21 cellular contexts compared by ENCODE assay signal in the genomic region with DNA sequence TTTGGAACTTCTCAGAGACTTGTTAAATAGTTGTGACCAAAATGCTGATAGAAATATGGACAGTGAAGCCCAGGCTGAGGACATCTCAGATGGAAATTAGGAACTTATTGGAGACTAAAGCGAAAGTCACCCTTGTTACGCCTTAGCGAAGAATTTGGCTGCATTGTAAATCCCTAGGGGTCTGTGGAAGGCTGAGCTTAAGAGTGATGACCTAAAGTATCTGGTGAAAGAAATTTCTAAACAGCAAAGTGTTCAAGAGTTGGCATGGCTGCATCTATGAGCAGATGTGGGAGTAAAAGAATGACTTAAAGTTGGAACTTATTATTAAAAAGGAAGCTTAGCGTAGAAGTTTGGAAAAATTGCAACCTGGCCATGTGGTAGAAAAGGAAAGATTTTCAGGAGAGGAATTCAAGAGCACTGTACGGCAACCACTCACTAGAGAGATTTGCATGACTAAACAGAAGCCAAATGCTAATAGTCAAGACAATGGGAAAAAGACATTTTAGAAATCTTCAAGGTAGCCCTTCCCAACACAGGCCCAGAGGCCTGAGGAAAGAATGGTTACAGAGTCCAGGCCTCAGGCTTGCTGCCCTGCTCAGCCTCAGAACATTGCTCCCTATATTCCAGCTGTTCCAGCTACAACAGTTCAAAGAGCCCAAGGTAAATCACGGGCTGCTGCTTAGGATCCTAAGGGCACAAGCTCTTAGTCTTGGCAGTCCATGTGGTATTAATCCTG.
DNase-seq lines count a peak whose midpoint lies in the region; ATAC-seq, FAIRE-seq and TF ChIP-seq lines count a peak whose summit lies in the region.
"Had no signal": no experiment of that assay in that cellular context is flagged by ENCODE, and none has a peak within 500 bp of the region (broad histone marks: within the 10 kb centered on the region; RNA-seq: fewer than 3 reads in every experiment).

No MANE protein-coding gene starts in this region.

- H3K23me2 ChIP-seq in H1 (ENCODE audit: low read depth, low read length) = no peaks in the 10 kb centered on the region

- H3K4me3 Mint-ChIP-seq in neural progenitor cell = no peak overlapping the region
- H3K4me3 Mint-ChIP-seq: CD4-positive, CD25-positive, alpha-beta regulatory T cell; IgD-negative memory B cell had no signal

- 76% methylated on average over 6 of the region's 6 CpGs; no CpG with 5 or more reads in 1 of the 2 experiments for WGBS in H1 (ENCODE audit: extremely low coverage in 1 of 2, insufficient coverage in 1 of 2, insufficient read length in 1 of 2, insufficient replicate concordance in 2 of 2, low coverage in 1 of 2, low lambda C conversion rate in 2 of 2, missing lambda C conversion rate in 1 of 2), 2 experiments

- H3K4me1 Mint-ChIP-seq in neural progenitor cell = no peaks in the 10 kb centered on the region
- H3K4me1 Mint-ChIP-seq: CD4-positive, CD25-positive, alpha-beta regulatory T cell had no signal

- H3K36me3 ChIP-seq in HAP-1 (replicated peaks) (no peaks in the 10 kb centered on the region), H1 (ENCODE audit: control insufficient read depth in 2 of 4, insufficient read depth in 4 of 4, low read length in 3 of 4) (no peaks in the 10 kb centered on the region), neural progenitor cell (no peaks in the 10 kb centered on the region)

- FAIRE-seq in H1 (lab: Jason Lieb, UNC) = peak; percentile 39
- FAIRE-seq: GM12878, RCC 7860 had no signal

- no peaks in the 10 kb centered on the region for H3K79me1 ChIP-seq in H1 (ENCODE audit: low read depth, low read length)

- H3K27ac Mint-ChIP-seq in neural progenitor cell = no peak overlapping the region
- H3K27ac Mint-ChIP-seq: CD4-positive, CD25-positive, alpha-beta regulatory T cell; IgD-negative memory B cell had no signal

- no peaks in the 10 kb centered on the region for H3K79me2 ChIP-seq in H1 (ENCODE audit: control insufficient read depth in 1 of 2, insufficient read depth in 2 of 2, low read length in 2 of 2)
- H3K79me2 ChIP-seq in neural progenitor cell (ENCODE audit: low read depth) = no peaks in the 10 kb centered on the region

- H3K4me1 ChIP-seq in HAP-1 (no peaks in the 10 kb centered on the region; the same call in 1 of the 2 replicates), H1 (replicated peaks in 1 of 4; ENCODE audit: control insufficient read depth in 3 of 4, insufficient read depth in 4 of 4, low read length in 3 of 4) (peaks cover 0 to 4% (median 4%) of the 10 kb centered on the region in 4 experiments; a peak in 5 of 7 replicates), neural progenitor cell (no peaks in the 10 kb centered on the region)

- no peaks in the 10 kb centered on the region for H3K9me3 Mint-ChIP-seq in neural progenitor cell
- H3K9me3 Mint-ChIP-seq: CD4-positive, CD25-positive, alpha-beta regulatory T cell; IgD-negative memory B cell had no signal

- H2AFZ ChIP-seq in H1 (ENCODE audit: low read length) (no peak overlapping the region), neural progenitor cell (replicated peaks) (peak overlapping the region; percentile 42)
- H2AFZ ChIP-seq: GM23248 had no signal

- H3K36me3 Mint-ChIP-seq in neural progenitor cell = no peaks in the 10 kb centered on the region
- H3K36me3 Mint-ChIP-seq: CD4-positive, CD25-positive, alpha-beta regulatory T cell had no signal

- H2BK12ac ChIP-seq in H1 (ENCODE audit: low read depth, low read length) = peak overlapping the region; percentile 91

- H3K4ac ChIP-seq in H1 (replicated peaks; ENCODE audit: insufficient read length, low read depth, low read length) = no peak overlapping the region

- CTCF ChIA-PET in H1 (lab: Charles Lee; ENCODE audit: partially characterized antibody) = interaction anchor here (0.9 to 1.2 kb wide), 2 partner anchors 20 to 36 kb away, joined by 3 read pairs; no protein-coding TSS in a partner anchor

- H3K18ac ChIP-seq in H1 (ENCODE audit: extremely low read depth, low read length) = peak overlapping the region; percentile 24

- no peak for TF ChIP-seq POLR2A in H1 (IDR thresholded peaks at IDR 0.05; ENCODE audit: control extremely low read depth in 1 of 2, low read depth in 2 of 2, low read length in 2 of 2)

- H3K27ac ChIP-seq in H1 (ENCODE audit: low read depth, low read length) (no peak overlapping the region), neural progenitor cell (no peak overlapping the region)
- H3K27ac ChIP-seq: GM23248 had no signal

- H3K4me2 ChIP-seq in H1 (ENCODE audit: insufficient read depth in 1 of 2, low read depth in 2 of 2, low read length in 2 of 2) (peak overlapping the region in 1 of 2 experiments; percentile 53; a peak in 2 of 4 replicates), neural progenitor cell (no peak overlapping the region)

- no peak overlapping the region for H4K8ac ChIP-seq in H1 (ENCODE audit: extremely low read depth, insufficient read depth, low read length)

- no peak overlapping the region for H2BK20ac ChIP-seq in H1 (ENCODE audit: low read length)

- H4K20me1 ChIP-seq in H1 (replicated peaks in 1 of 2; ENCODE audit: control insufficient read depth in 1 of 2, insufficient read depth in 2 of 2, low read length in 2 of 2) (no peaks in the 10 kb centered on the region), neural progenitor cell (ENCODE audit: low read depth) (no peaks in the 10 kb centered on the region)

- H2BK120ac ChIP-seq in H1 (replicated peaks; ENCODE audit: low read depth, low read length) = no peak overlapping the region

- TF ChIP-seq EP300 in H1 (IDR thresholded peaks at IDR 0.05; ENCODE audit: borderline replicate concordance in 1 of 2, low read depth in 2 of 2, low read length in 2 of 2) = no peak

- H4K91ac ChIP-seq in H1 (replicated peaks; ENCODE audit: insufficient read length, low read length) = peak overlapping the region; percentile 12

- peak overlapping the region; percentile 69; the same call in 1 of the 2 replicates for H2BK5ac ChIP-seq in H1 (ENCODE audit: low read depth, low read length)

- H3K9ac ChIP-seq in H1 (replicated peaks in 1 of 4; ENCODE audit: extremely low read depth in 1 of 4, low read depth in 3 of 4, low read length in 3 of 4) (no peak overlapping the region), neural progenitor cell (no peak overlapping the region)
- H3K9ac ChIP-seq: GM23248 had no signal

- no peaks in the 10 kb centered on the region for H3K9me3 ChIP-seq in HAP-1
- no peaks in the 10 kb centered on the region for H3K9me3 ChIP-seq in H1 (ENCODE audit: insufficient read depth in 2 of 2, low read depth in 1 of 2, low read length in 1 of 2)
- H3K9me3 ChIP-seq in neural progenitor cell (ENCODE audit: low read depth) = no peaks in the 10 kb centered on the region

- no peak overlapping the region for H2BK15ac ChIP-seq in H1 (ENCODE audit: low read length)

- H2AK5ac ChIP-seq in H1 (ENCODE audit: low read depth, low read length) = no peak overlapping the region

- no peak overlapping the region for H4K5ac ChIP-seq in H1 (ENCODE audit: insufficient read length, low read depth, low read length)

- no peak overlapping the region for H3K4me3 ChIP-seq in HAP-1
- no peak overlapping the region; a peak in 1 of 8 replicates for H3K4me3 ChIP-seq in H1 (ENCODE audit: extremely low read depth in 1 of 4, insufficient read depth in 2 of 4, low read depth in 3 of 4, low read length in 4 of 4)
- no peak overlapping the region for H3K4me3 ChIP-seq in neural progenitor cell
- H3K4me3 ChIP-seq: GM12878, GM23248 had no signal

- H3F3A ChIP-seq in neural progenitor cell (ENCODE audit: low read depth) = no peaks in the 10 kb centered on the region

- no peak overlapping the region for H3K14ac ChIP-seq in H1 (ENCODE audit: insufficient read length)

- POLR2A ChIA-PET in H1 (lab: Charles Lee; ENCODE audit: partially characterized antibody) = no interaction called here

- in situ Hi-C loops in HAP-1 (cut with MboI; ENCODE audit: low sequenced_read_pairs) = no loop called here

- no peak overlapping the region for H3K23ac ChIP-seq in H1 (ENCODE audit: insufficient read length)

- TF ChIP-seq CTCF in H1 (IDR thresholded peaks at IDR 0.05; ENCODE audit: control extremely low read depth in 1 of 3, insufficient read depth in 1 of 3, low read depth in 1 of 3, low read length in 3 of 3) (no peak), neural progenitor cell (IDR thresholded peaks at IDR 0.05) (no peak)

- H3K27me3 Mint-ChIP-seq in neural progenitor cell (ENCODE audit: insufficient read depth, low read depth) = peaks cover 2% of the 10 kb centered on the region
- H3K27me3 Mint-ChIP-seq: CD4-positive, CD25-positive, alpha-beta regulatory T cell; IgD-negative memory B cell had no signal

- no peak overlapping the region for H3K56ac ChIP-seq in H1 (replicated peaks; ENCODE audit: insufficient read length, low read depth, low read length)

- H3K27me3 ChIP-seq in HAP-1 (ENCODE audit: low read depth) (no peaks in the 10 kb centered on the region), H1 (replicated peaks in 1 of 4; ENCODE audit: control insufficient read depth in 3 of 4, extremely low read depth in 1 of 4, insufficient read depth in 3 of 4, low read length in 3 of 4) (no peaks in the 10 kb centered on the region), neural progenitor cell (no peaks in the 10 kb centered on the region)

- DNase-seq in ELF-1 (ENCODE audit: low read depth, low spot score) (peak; percentile 69), HAP-1 (ENCODE audit: low spot score in 2 of 2) (peak; percentile 10 to 40), H1 (ENCODE audit: low read depth in 1 of 2, low spot score in 2 of 2) (no peak), neural progenitor cell (ENCODE audit: low spot score) (no peak), HuH-7.5 (ENCODE audit: low spot score) (no peak), NCI-H524 (lab: John Stamatoyannopoulos, UW) (no peak), D341Med (ENCODE audit: low spot score) (no peak)
- DNase-seq: CD4-positive, CD25-positive, alpha-beta regulatory T cell; DMS79; GM23248; Karpas-422; MV-4-11; NCI-H1105 treated with DMSO at 0.1 percent for 48 hours; NCI-H2029 treated with DMSO at 0.1 percent for 48 hours; NCI-H345; NCI-H526; OCI-M1 had no signal

- ATAC-seq in HG03442 (IDR thresholded peaks at IDR 0.05; ENCODE audit: unreplicated experiment) = no peak
- ATAC-seq: GM12878 had no signal

- no peak for TF ChIP-seq RAD21 in H1 (IDR thresholded peaks at IDR 0.05 in 1 of 2, conservative IDR thresholded peaks at IDR 0.05 in 1 of 2; ENCODE audit: low read depth in 2 of 2, low read length in 2 of 2)

TF ChIP-seq in H1, 55 proteins besides CTCF, POLR2A, EP300 and RAD21 (continues in another document):
- no peak for TF ChIP-seq ZNF274 (IDR thresholded peaks at IDR 0.05; ENCODE audit: borderline replicate concordance, extremely low read depth, low read length)
- no peak for TF ChIP-seq RBBP5 (IDR thresholded peaks at IDR 0.05; ENCODE audit: borderline replicate concordance, low read depth, low read length)

Comparison
In these comparisons a context has a peak if more than half of its experiments do, and no peak if none do; other contexts are left out.
1. DNase-seq: peak in ELF-1 (single experiment) and HAP-1 (2 of 2); none in H1 (0 of 2), neural progenitor cell (single experiment), HuH-7.5 (single experiment), NCI-H524 (0 of 2) and D341Med (single experiment).